In genomic region chr17:4679652-4680051, GRCh38 we compare ENCODE assay signal across 9 cellular contexts. TPM values are rescaled to one million over a fixed set of nuclear protein-coding genes. Genes with fewer than 3 reads are reported as not detected.
A peak's percentile ranks its signal among the peaks of the same experiment; 100 is the strongest.
DNase-seq lines count a peak whose midpoint lies in the region; ATAC-seq and TF ChIP-seq lines count a peak whose summit lies in the region.
"Had no signal": no experiment of that assay in that cellular context is flagged by ENCODE, and none has a peak within 500 bp of the region (broad histone marks: within the 10 kb centered on the region; RNA-seq: fewer than 3 reads in every experiment).

No MANE protein-coding gene starts in this region.

- H4K8ac ChIP-seq in IMR-90 (ENCODE audit: low read depth in 2 of 2, low read length in 2 of 2) (no peak overlapping the region; a peak in 1 of 4 replicates), mesendoderm (ENCODE audit: low read depth, low read length) (no peak overlapping the region)

- peaks cover 40% of the 10 kb centered on the region for H3K36me3 ChIP-seq in IMR-90 (ENCODE audit: control insufficient read depth, insufficient read depth, low read length)
- H3K36me3 ChIP-seq in brain microvascular endothelial cell (replicated peaks) = peaks cover 21% of the 10 kb centered on the region
- H3K36me3 ChIP-seq in mesendoderm (ENCODE audit: control insufficient read depth, insufficient read depth, low read length) = peaks cover 18% of the 10 kb centered on the region
- H3K36me3 ChIP-seq in upper lobe of right lung = peaks cover 51% of the 10 kb centered on the region

- H3K79me2 ChIP-seq in mesendoderm (ENCODE audit: control insufficient read depth, insufficient read depth, low read length) = no peaks in the 10 kb centered on the region

- H2AK5ac ChIP-seq in IMR-90 (ENCODE audit: low read depth, low read length) = peak overlapping the region; percentile 38; the same call in 1 of the 2 replicates
- H2AK5ac ChIP-seq in mesendoderm (ENCODE audit: low read length) = no peak overlapping the region

- H3K9me3 ChIP-seq in IMR-90 (ENCODE audit: control insufficient read depth, insufficient read depth, low read length) (no peaks in the 10 kb centered on the region), upper lobe of right lung (no peaks in the 10 kb centered on the region)

- no TSS peak for BruUV-seq in IMR-90 (replicated peaks; lab: Mats Ljungman, UMichigan)

- POLR2A ChIA-PET in IMR-90 (lab: Charles Lee; ENCODE audit: unreplicated experiment) = no interaction called here

- H2AFZ ChIP-seq in IMR-90 (replicated peaks; ENCODE audit: low read length, poor library complexity) = peak overlapping the region; percentile 36

- H3K56ac ChIP-seq in IMR-90 (ENCODE audit: extremely low read depth, insufficient read depth, low read length) (no peak overlapping the region), mesendoderm (ENCODE audit: low read length) (peak overlapping the region; percentile 17)

- H3K4me1 ChIP-seq in IMR-90 (ENCODE audit: control insufficient read depth, insufficient read depth, low read length) = peaks cover 12% of the 10 kb centered on the region
- no peaks in the 10 kb centered on the region for H3K4me1 ChIP-seq in mesendoderm (ENCODE audit: control insufficient read depth, low read depth, low read length)
- H3K4me1 ChIP-seq in upper lobe of right lung = no peaks in the 10 kb centered on the region

- no peak for TF ChIP-seq RAD21 in IMR-90 (IDR thresholded peaks at IDR 0.05; ENCODE audit: low read length)

- no peak overlapping the region for H4K5ac ChIP-seq in IMR-90 (ENCODE audit: low read depth, low read length)
- H4K5ac ChIP-seq in mesendoderm (ENCODE audit: low read length) = no peak overlapping the region

- H4K91ac ChIP-seq in IMR-90 (ENCODE audit: insufficient read depth, low read depth, low read length) = no peak overlapping the region

- H3K14ac ChIP-seq in IMR-90 (replicated peaks; ENCODE audit: low read depth, low read length) = peak overlapping the region; percentile 11; the same call in 1 of the 2 replicates

- H2BK5ac ChIP-seq in IMR-90 (ENCODE audit: low read depth, low read length, poor library complexity, severe bottlenecking) (no peak overlapping the region), mesendoderm (ENCODE audit: low read length) (no peak overlapping the region)

- H2BK120ac ChIP-seq in IMR-90 (ENCODE audit: low read depth, low read length) (no peak overlapping the region), mesendoderm (ENCODE audit: low read depth, low read length) (no peak overlapping the region)

- in situ Hi-C loops in Caki2 (cut with HindIII; ENCODE audit: low pct_unique_long_range_greater_than_20kb, low sequenced_read_pairs) = no loop called here
- in situ Hi-C loops in IMR-90 (cut with MboI; ENCODE audit: low sequenced_read_pairs) = no loop called here
- in situ Hi-C loops in brain microvascular endothelial cell (cut with HindIII; ENCODE audit: low pct_ligation_motif_present, low sequenced_read_pairs) = no loop called here

- no peak overlapping the region for H3K4me3 ChIP-seq in IMR-90 (ENCODE audit: insufficient read depth, low read depth, low read length)
- no peak overlapping the region for H3K4me3 ChIP-seq in brain microvascular endothelial cell (ENCODE audit: low read depth, low read length)
- H3K4me3 ChIP-seq in mesendoderm (ENCODE audit: low read length) = no peak overlapping the region
- H3K4me3 ChIP-seq in upper lobe of right lung = no peak overlapping the region

- peaks cover 15% of the 10 kb centered on the region for H3K9me1 ChIP-seq in IMR-90 (ENCODE audit: insufficient read depth, low read length)

- TF ChIP-seq CTCF in IMR-90 (conservative IDR thresholded peaks at IDR 0.05; ENCODE audit: low read depth, low read length) (no peak), brain microvascular endothelial cell (IDR thresholded peaks at IDR 0.05; ENCODE audit: low read depth, low read length, missing control alignments) (no peak), upper lobe of right lung (IDR thresholded peaks at IDR 0.05) (no peak)

- H3K9ac ChIP-seq in IMR-90 (ENCODE audit: low read depth, low read length) (no peak overlapping the region), mesendoderm (ENCODE audit: low read length) (peak overlapping the region; percentile 13)

- ATAC-seq in IMR-90 (ENCODE audit: low read depth) (peak; percentile 66), upper lobe of right lung (no peak)

- intact Hi-C loops in IMR-90 (cut with micrococcal nuclease) (no loop called here), upper lobe of right lung (cut with DNase I) (no loop called here)

- CTCF ChIA-PET in IMR-90 (lab: Yijun Ruan, JAX) = interaction anchor here (1.1 kb wide), 1 partner anchor 114 kb away, joined by 3 read pairs; no protein-coding TSS in a partner anchor

- dilution Hi-C loops in IMR-90 (cut with HindIII; ENCODE audit: low sequenced_read_pairs, unreplicated experiment) = no loop called here

- H3K18ac ChIP-seq in IMR-90 (ENCODE audit: low read depth, low read length) = no peak overlapping the region
- H3K18ac ChIP-seq in mesendoderm (ENCODE audit: low read length) = no peak overlapping the region

- H3K4ac ChIP-seq in IMR-90 (ENCODE audit: low read depth, low read length) = no peak overlapping the region
- no peak overlapping the region for H3K4ac ChIP-seq in mesendoderm (ENCODE audit: low read depth, low read length)

- no peak overlapping the region for H2BK20ac ChIP-seq in IMR-90 (ENCODE audit: low read depth, low read length)

- peaks cover 32% of the 10 kb centered on the region for H4K20me1 ChIP-seq in IMR-90 (ENCODE audit: insufficient read depth, low read length)

- peak overlapping the region; percentile 62 for H2AK9ac ChIP-seq in IMR-90 (replicated peaks; ENCODE audit: low read depth, low read length, poor library complexity)

- H3K23ac ChIP-seq in IMR-90 (ENCODE audit: low read depth, low read length) (0 out of 2 replicates have a peak overlapping the region, but pooled peaks have one; percentile 52), mesendoderm (ENCODE audit: low read length) (no peak overlapping the region)

- H3K79me1 ChIP-seq in IMR-90 (ENCODE audit: low read depth in 1 of 2, low read length in 2 of 2) = peaks cover 0 to 14% of the 10 kb centered on the region in 2 experiments; a peak in 2 of 4 replicates
- peaks cover 2% of the 10 kb centered on the region for H3K79me1 ChIP-seq in mesendoderm (ENCODE audit: low read length)

- H3K27me3 ChIP-seq in IMR-90 (ENCODE audit: control insufficient read depth, insufficient read depth, low read length) = no peaks in the 10 kb centered on the region
- no peaks in the 10 kb centered on the region for H3K27me3 ChIP-seq in brain microvascular endothelial cell (replicated peaks)
- no peaks in the 10 kb centered on the region for H3K27me3 ChIP-seq in mesendoderm (ENCODE audit: insufficient read depth, low read length, poor library complexity)
- H3K27me3 ChIP-seq in upper lobe of right lung = no peaks in the 10 kb centered on the region

- H3K4me2 ChIP-seq in IMR-90 (ENCODE audit: low read depth, low read length) (no peak overlapping the region), mesendoderm (ENCODE audit: low read length) (no peak overlapping the region)

- 0 out of 2 replicates have a peak, but pooled peaks have one; percentile 36 for TF ChIP-seq POLR2A in IMR-90 (IDR thresholded peaks at IDR 0.05; ENCODE audit: low read depth, low read length)

- 37% methylated on average over 4 of the region's 7 CpGs; no CpG with 5 or more reads in 1 of the 2 experiments for WGBS in IMR-90 (ENCODE audit: extremely low coverage in 2 of 2, insufficient read length in 1 of 2), 2 experiments
- WGBS in mesendoderm (ENCODE audit: extremely low coverage, insufficient coverage, low lambda C conversion rate) = no CpG with 5 or more reads among the region's 7 CpGs

- H2BK15ac ChIP-seq in IMR-90 (ENCODE audit: low read depth, low read length) (no peak overlapping the region; the same call in 2 of the 3 replicates), mesendoderm (replicated peaks; ENCODE audit: low read depth) (no peak overlapping the region)

- DNase-seq in Caki2 (ENCODE audit: low read depth) (peak; percentile 87), IMR-90 (peak; percentile 79), brain microvascular endothelial cell (peak; percentile 79), mesendoderm (peak; percentile 78), ecto neural progenitor cell (ENCODE audit: low spot score) (no peak), SKM-1 treated with dmso at 0.1 percent for 144 hours (lab: John Stamatoyannopoulos, UW; ENCODE audit: unreplicated experiment) (no peak), germinal center (ENCODE audit: low spot score) (no peak), upper lobe of right lung (no peak)
- DNase-seq: activated naive CD4-positive, alpha-beta T cell had no signal

- H3K27ac ChIP-seq in IMR-90 (ENCODE audit: insufficient read depth, low read length) (no peak overlapping the region), brain microvascular endothelial cell (peak overlapping the region; percentile 71), mesendoderm (ENCODE audit: low read depth, low read length) (no peak overlapping the region), upper lobe of right lung (no peak overlapping the region)

RNA-seq across cellular contexts. Expression of gene PELP1, which starts 24.3 kb away (rescaled TPM):
- 16.7 and 21.1 TPM in 2 replicates for total RNA-seq in Caki2 (2014; rRNA removed; shearing (Covaris generic); ENCODE audit: low replicate concordance)
- total RNA-seq in IMR-90 (2012; rRNA removed) (6.3 and 9.2 TPM in 2 replicates), upper lobe of right lung (39.0 TPM)
- polyA plus RNA-seq in IMR-90 (2012; rRNA removed) = 20.8 and 24.0 TPM in 2 replicates
- polyA plus RNA-seq in IMR-90 (2012; cell fraction: cytosol; rRNA removed) = 12.1 and 15.4 TPM in 2 replicates
- 47.9 and 79.2 TPM in 2 replicates for polyA plus RNA-seq in IMR-90 (2012; cell fraction: nucleus; rRNA removed; ENCODE audit: low replicate concordance)
- polyA plus RNA-seq in mesendoderm (2013, experiment 1 of 2) = 79.4 TPM
- 77.5 TPM for polyA plus RNA-seq in mesendoderm (2013, experiment 2 of 2)

RNA-seq across cellular contexts. Expression of gene ARRB2, which starts 30.8 kb away (rescaled TPM):
- total RNA-seq in Caki2 (2014; rRNA removed; shearing (Covaris generic); ENCODE audit: low replicate concordance) = 14.6 and 17.1 TPM in 2 replicates
- total RNA-seq in IMR-90 (2012; rRNA removed) (3.9 and 6.1 TPM in 2 replicates), upper lobe of right lung (131 TPM)
- polyA plus RNA-seq in IMR-90 (2012; rRNA removed) = 10.6 and 12.5 TPM in 2 replicates
- polyA plus RNA-seq in IMR-90 (2012; cell fraction: cytosol; rRNA removed) = 6.2 and 8.6 TPM in 2 replicates
- 17.0 and 18.2 TPM in 2 replicates for polyA plus RNA-seq in IMR-90 (2012; cell fraction: nucleus; rRNA removed; ENCODE audit: low replicate concordance)
- polyA plus RNA-seq in mesendoderm (2013, experiment 1 of 2) = 33.5 TPM
- 33.1 TPM for polyA plus RNA-seq in mesendoderm (2013, experiment 2 of 2)

RNA-seq across cellular contexts. Expression of gene ALOX15, which starts 38.2 kb away (rescaled TPM):
- total RNA-seq in Caki2 (2014; rRNA removed; shearing (Covaris generic); ENCODE audit: low replicate concordance) = not detected in 2 replicates
- total RNA-seq in IMR-90 (2012; rRNA removed) (not detected in 2 replicates), upper lobe of right lung (1.7 TPM)
- not detected in 2 replicates for polyA plus RNA-seq in IMR-90 (2012; rRNA removed)
- polyA plus RNA-seq in IMR-90 (2012; cell fraction: cytosol; rRNA removed) = 0.01 TPM in 1 of 2 replicates, not detected in the other
- 0.02 TPM in 2 replicates for polyA plus RNA-seq in IMR-90 (2012; cell fraction: nucleus; rRNA removed; ENCODE audit: low replicate concordance)
- polyA plus RNA-seq in mesendoderm (2013, experiment 1 of 2) = 0.17 TPM
- 0.21 TPM for polyA plus RNA-seq in mesendoderm (2013, experiment 2 of 2)

RNA-seq across cellular contexts. Expression of gene MED11, which starts 51.6 kb away (rescaled TPM):
- 21.8 and 23.9 TPM in 2 replicates for total RNA-seq in Caki2 (2014; rRNA removed; shearing (Covaris generic); ENCODE audit: low replicate concordance)
- 9.9 and 10.3 TPM in 2 replicates for total RNA-seq in IMR-90 (2012; rRNA removed)
- 23.3 and 24.1 TPM in 2 replicates for polyA plus RNA-seq in IMR-90 (2012; rRNA removed)
- 25.5 and 30.9 TPM in 2 replicates for polyA plus RNA-seq in IMR-90 (2012; cell fraction: cytosol; rRNA removed)
- polyA plus RNA-seq in IMR-90 (2012; cell fraction: nucleus; rRNA removed; ENCODE audit: low replicate concordance) = 10.3 and 13.5 TPM in 2 replicates
- 25.0 TPM for polyA plus RNA-seq in mesendoderm (2013, experiment 1 of 2)
- 26.6 TPM for polyA plus RNA-seq in mesendoderm (2013, experiment 2 of 2)
- total RNA-seq in upper lobe of right lung = 23.2 TPM

RNA-seq across cellular contexts. Expression of gene ZMYND15, which starts 60.0 kb away (rescaled TPM):
- total RNA-seq in Caki2 (2014; rRNA removed; shearing (Covaris generic); ENCODE audit: low replicate concordance) = 0.03 and 0.09 TPM in 2 replicates
- total RNA-seq in IMR-90 (2012; rRNA removed) (under 0.01 TPM in 1 of 2 replicates, not detected in the other), upper lobe of right lung (9.6 TPM)
- 0.07 and 0.14 TPM in 2 replicates for polyA plus RNA-seq in IMR-90 (2012; rRNA removed)
- polyA plus RNA-seq in IMR-90 (2012; cell fraction: cytosol; rRNA removed) = 0.08 and 0.14 TPM in 2 replicates
- 0.55 and 0.61 TPM in 2 replicates for polyA plus RNA-seq in IMR-90 (2012; cell fraction: nucleus; rRNA removed; ENCODE audit: low replicate concordance)
- 0.11 TPM for polyA plus RNA-seq in mesendoderm (2013, experiment 1 of 2)
- 0.08 TPM for polyA plus RNA-seq in mesendoderm (2013, experiment 2 of 2)

Comparison
In these comparisons a context has a peak if more than half of its experiments do, and no peak if none do; other contexts are left out.
1. DNase-seq: peak in Caki2 (single experiment), IMR-90 (single experiment), brain microvascular endothelial cell (single experiment) and mesendoderm (single experiment); none in ecto neural progenitor cell (single experiment), SKM-1 treated with dmso at 0.1 percent for 144 hours (single experiment), germinal center (single experiment) and upper lobe of right lung (single experiment).